17 cellular contexts compared by ENCODE assay signal in the genomic region with DNA sequence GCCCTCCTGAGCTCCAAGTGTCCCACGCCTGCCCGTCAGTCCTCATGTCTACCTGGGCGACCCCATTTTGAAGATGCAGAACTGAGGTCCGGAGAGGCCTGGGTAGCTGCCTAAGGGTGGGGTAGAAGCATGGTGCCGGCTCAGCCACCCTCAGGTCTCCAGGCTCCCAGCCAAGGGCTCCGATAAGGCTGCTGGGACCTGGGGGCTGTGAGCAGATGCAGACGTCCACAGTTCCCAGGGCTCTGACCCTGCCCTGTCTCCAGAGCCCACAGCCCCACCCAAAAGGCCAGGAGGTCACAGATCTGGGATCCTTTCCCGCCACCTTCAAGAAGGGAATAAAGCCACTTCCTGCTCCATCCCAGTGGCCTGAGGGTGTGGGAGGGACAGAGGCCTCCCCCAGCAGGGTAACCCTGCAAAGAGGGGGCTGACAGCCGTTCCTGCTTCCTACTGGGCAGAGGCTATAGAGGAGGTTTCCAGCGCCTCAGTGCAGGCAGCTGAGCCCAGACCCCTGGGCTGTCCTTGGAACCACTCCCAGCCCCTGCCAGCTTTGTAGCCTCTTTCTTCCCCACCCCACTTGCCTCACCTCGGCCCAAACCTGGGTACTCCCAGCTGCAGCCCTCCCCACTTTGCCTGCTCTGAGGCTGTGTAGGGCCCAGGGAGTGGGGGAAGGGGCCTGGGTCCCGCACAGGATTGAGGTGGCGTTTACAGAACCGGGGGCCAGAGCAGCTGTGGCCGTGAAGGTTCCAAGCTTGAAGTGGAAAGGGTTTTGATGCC.
DNase-seq lines count a peak whose midpoint lies in the region; ATAC-seq, FAIRE-seq and TF ChIP-seq lines count a peak whose summit lies in the region.
"Had no signal": no experiment of that assay in that cellular context is flagged by ENCODE, and none has a peak within 500 bp of the region (broad histone marks: within the 10 kb centered on the region; RNA-seq: fewer than 3 reads in every experiment).

No MANE protein-coding gene starts in this region.

- no peaks in the 10 kb centered on the region for H3K79me1 ChIP-seq in IMR-90 (ENCODE audit: low read depth in 1 of 2, low read length in 2 of 2)

- H3K4me3 Mint-ChIP-seq in glutamatergic neuron (ENCODE audit: unreplicated experiment) = no peak overlapping the region
- H3K4me3 Mint-ChIP-seq: activated CD4-positive, alpha-beta T cell treated with anti-CD3 and anti-CD28 coated beads, Interleukin-2, amount 10 ng/mL, durations not matched to agents 24 days and 14 days; activated naive CD4-positive, alpha-beta T cell treated with anti-CD3 and anti-CD28 coated beads, Interleukin-2, amount 50 U/mL, for 24 hours; CD4-positive, CD25-positive, alpha-beta regulatory T cell; T-cell had no signal

- H3K27me3 Mint-ChIP-seq in glutamatergic neuron (ENCODE audit: unreplicated experiment) = peaks cover 5% of the 10 kb centered on the region
- H3K27me3 Mint-ChIP-seq: activated CD4-positive, alpha-beta T cell treated with anti-CD3 and anti-CD28 coated beads, Interleukin-2, amount 10 ng/mL, durations not matched to agents 24 days and 14 days; activated naive CD4-positive, alpha-beta T cell treated with anti-CD3 and anti-CD28 coated beads, Interleukin-2, amount 50 U/mL, for 24 hours; CD4-positive, CD25-positive, alpha-beta regulatory T cell; T-cell had no signal

- H3K9me3 Mint-ChIP-seq in glutamatergic neuron (ENCODE audit: unreplicated experiment) = peaks cover 5% of the 10 kb centered on the region
- H3K9me3 Mint-ChIP-seq: activated CD4-positive, alpha-beta T cell treated with anti-CD3 and anti-CD28 coated beads, Interleukin-2, amount 10 ng/mL, durations not matched to agents 24 days and 14 days; activated naive CD4-positive, alpha-beta T cell treated with anti-CD3 and anti-CD28 coated beads, Interleukin-2, amount 50 U/mL, for 24 hours; CD4-positive, CD25-positive, alpha-beta regulatory T cell; T-cell had no signal

- in situ Hi-C loops in IMR-90 (cut with MboI; ENCODE audit: low sequenced_read_pairs) (no loop called here), brain microvascular endothelial cell (cut with HindIII; ENCODE audit: low pct_ligation_motif_present, low sequenced_read_pairs) (no loop called here)

- POLR2A ChIA-PET in IMR-90 (lab: Charles Lee; ENCODE audit: unreplicated experiment) = no interaction called here

- dilution Hi-C loops in IMR-90 (cut with HindIII; ENCODE audit: low sequenced_read_pairs, unreplicated experiment) = no loop called here

- no peak for TF ChIP-seq RAD21 in IMR-90 (IDR thresholded peaks at IDR 0.05; ENCODE audit: low read length)

- intact Hi-C loops in IMR-90 (cut with micrococcal nuclease) (no loop called here), pancreas (cut with DNase I) (no loop called here)

- DNase-seq in BE2C (peak; percentile 2), IMR-90 (no peak), glutamatergic neuron (peak; percentile 12), pancreas (peak; percentile 2 to 49 (median 18)), brain microvascular endothelial cell (no peak), DMS153 treated with DMSO at 0.1 percent for 48 hours (lab: John Stamatoyannopoulos, UW; ENCODE audit: unreplicated experiment) (no peak)
- no peak for DNase-seq in stimulated activated naive CD4-positive, alpha-beta T cell treated with Interleukin-2 at 50 U/mL for 16 hours (lab: John Stamatoyannopoulos, UW)
- DNase-seq: activated CD4-positive, alpha-beta T cell treated with anti-CD3 and anti-CD28 coated beads, Interleukin-2, amount 10 ng/mL, durations not matched to agents 24 days and 14 days; CD4-positive, CD25-positive, alpha-beta regulatory T cell; EL; GM23248; stimulated activated CD4-positive, alpha-beta T cell treated with anti-CD3 and anti-CD28 coated beads, Interleukin-4, amount 100 ng/mL, for 4 hours; stimulated activated naive CD4-positive, alpha-beta T cell had no signal

- H3K4me1 ChIP-seq in BE2C = no peaks in the 10 kb centered on the region
- H3K4me1 ChIP-seq in IMR-90 (ENCODE audit: control insufficient read depth, insufficient read depth, low read length) = no peaks in the 10 kb centered on the region
- H3K4me1 ChIP-seq in pancreas = no peaks in the 10 kb centered on the region

- H3K27me3 ChIP-seq in BE2C (no peaks in the 10 kb centered on the region), IMR-90 (ENCODE audit: control insufficient read depth, insufficient read depth, low read length) (peaks cover 22% of the 10 kb centered on the region; the same call in 1 of the 2 replicates), pancreas (no peaks in the 10 kb centered on the region), brain microvascular endothelial cell (replicated peaks) (peaks cover 8% of the 10 kb centered on the region)

- no peak overlapping the region for H4K8ac ChIP-seq in IMR-90 (ENCODE audit: low read depth in 2 of 2, low read length in 2 of 2)

- no peak overlapping the region for H3K14ac ChIP-seq in IMR-90 (replicated peaks; ENCODE audit: low read depth, low read length)

- peak overlapping the region; percentile 31 for H2AK9ac ChIP-seq in IMR-90 (replicated peaks; ENCODE audit: low read depth, low read length, poor library complexity)

- H2BK5ac ChIP-seq in IMR-90 (ENCODE audit: low read depth, low read length, poor library complexity, severe bottlenecking) = no peak overlapping the region

- H2AFZ ChIP-seq in IMR-90 (replicated peaks; ENCODE audit: low read length, poor library complexity) = no peak overlapping the region
- H2AFZ ChIP-seq: GM23248 had no signal

- H3K9ac ChIP-seq in IMR-90 (ENCODE audit: low read depth, low read length) = no peak overlapping the region
- H3K9ac ChIP-seq: GM23248 had no signal

- peaks cover 18% of the 10 kb centered on the region for H3K4me1 Mint-ChIP-seq in glutamatergic neuron (ENCODE audit: low read depth, unreplicated experiment)
- H3K4me1 Mint-ChIP-seq: activated CD4-positive, alpha-beta T cell treated with anti-CD3 and anti-CD28 coated beads, Interleukin-2, amount 10 ng/mL, durations not matched to agents 24 days and 14 days; activated naive CD4-positive, alpha-beta T cell treated with anti-CD3 and anti-CD28 coated beads, Interleukin-2, amount 50 U/mL, for 24 hours; CD4-positive, CD25-positive, alpha-beta regulatory T cell; T-cell had no signal

- no peak overlapping the region for H3K56ac ChIP-seq in IMR-90 (ENCODE audit: extremely low read depth, insufficient read depth, low read length)

- H3K36me3 Mint-ChIP-seq in glutamatergic neuron (ENCODE audit: unreplicated experiment) = peaks cover 12% of the 10 kb centered on the region

- H2BK15ac ChIP-seq in IMR-90 (ENCODE audit: low read depth, low read length) = no peak overlapping the region

- H4K5ac ChIP-seq in IMR-90 (ENCODE audit: low read depth, low read length) = no peak overlapping the region

- H4K20me1 ChIP-seq in IMR-90 (ENCODE audit: insufficient read depth, low read length) = no peaks in the 10 kb centered on the region; the same call in 1 of the 2 replicates

- H4K91ac ChIP-seq in IMR-90 (ENCODE audit: insufficient read depth, low read depth, low read length) = no peak overlapping the region

- no peaks in the 10 kb centered on the region for H3K36me3 ChIP-seq in BE2C
- H3K36me3 ChIP-seq in IMR-90 (ENCODE audit: control insufficient read depth, insufficient read depth, low read length) = no peaks in the 10 kb centered on the region
- H3K36me3 ChIP-seq in pancreas = no peaks in the 10 kb centered on the region
- H3K36me3 ChIP-seq in brain microvascular endothelial cell (replicated peaks) = no peaks in the 10 kb centered on the region

- H3K4me3 ChIP-seq in BE2C (ENCODE audit: low read depth, low read length) = no peak overlapping the region
- no peak overlapping the region for H3K4me3 ChIP-seq in IMR-90 (ENCODE audit: insufficient read depth, low read depth, low read length)
- no peak overlapping the region for H3K4me3 ChIP-seq in pancreas
- no peak overlapping the region for H3K4me3 ChIP-seq in brain microvascular endothelial cell (ENCODE audit: low read depth, low read length)
- H3K4me3 ChIP-seq: GM23248 had no signal

- CTCF ChIA-PET in IMR-90 (lab: Yijun Ruan, JAX) = no interaction called here

- H3K27ac Mint-ChIP-seq in glutamatergic neuron (ENCODE audit: unreplicated experiment) = no peak overlapping the region
- H3K27ac Mint-ChIP-seq: activated CD4-positive, alpha-beta T cell treated with anti-CD3 and anti-CD28 coated beads, Interleukin-2, amount 10 ng/mL, durations not matched to agents 24 days and 14 days; activated naive CD4-positive, alpha-beta T cell treated with anti-CD3 and anti-CD28 coated beads, Interleukin-2, amount 50 U/mL, for 24 hours; T-cell had no signal

- no TSS peak for BruUV-seq in IMR-90 (replicated peaks; lab: Mats Ljungman, UMichigan)

- H3K4me2 ChIP-seq in IMR-90 (ENCODE audit: low read depth, low read length) = no peak overlapping the region

- no peak for TF ChIP-seq CTCF in BE2C (IDR thresholded peaks at IDR 0.05; ENCODE audit: low read depth, low read length)
- no peak for TF ChIP-seq CTCF in IMR-90 (conservative IDR thresholded peaks at IDR 0.05; ENCODE audit: low read depth, low read length)
- TF ChIP-seq CTCF in glutamatergic neuron (IDR thresholded peaks at IDR 0.05; ENCODE audit: partially characterized antibody, unreplicated experiment) = no peak
- TF ChIP-seq CTCF in pancreas (IDR thresholded peaks at IDR 0.05) = no peak
- no peak for TF ChIP-seq CTCF in brain microvascular endothelial cell (IDR thresholded peaks at IDR 0.05; ENCODE audit: low read depth, low read length, missing control alignments)

- no peak overlapping the region for H2BK20ac ChIP-seq in IMR-90 (ENCODE audit: low read depth, low read length)

- no peak overlapping the region for H3K27ac ChIP-seq in IMR-90 (ENCODE audit: insufficient read depth, low read length)
- no peak overlapping the region for H3K27ac ChIP-seq in pancreas
- no peak overlapping the region for H3K27ac ChIP-seq in brain microvascular endothelial cell
- H3K27ac ChIP-seq: GM23248 had no signal

- ATAC-seq in IMR-90 (ENCODE audit: low read depth) = no peak
- ATAC-seq in pancreas = peak in 1 of 4 donors; percentile 29
- no peak for ATAC-seq in HG03521 (IDR thresholded peaks at IDR 0.05; ENCODE audit: unreplicated experiment)
- ATAC-seq: esophagus mucosa, T-cell had no signal

- H2BK120ac ChIP-seq in IMR-90 (ENCODE audit: low read depth, low read length) = no peak overlapping the region

- H3K18ac ChIP-seq in IMR-90 (ENCODE audit: low read depth, low read length) = no peak overlapping the region

- no peaks in the 10 kb centered on the region for H3K9me3 ChIP-seq in BE2C
- peaks cover 9% of the 10 kb centered on the region for H3K9me3 ChIP-seq in IMR-90 (ENCODE audit: control insufficient read depth, insufficient read depth, low read length)
- no peaks in the 10 kb centered on the region for H3K9me3 ChIP-seq in pancreas

- TF ChIP-seq POLR2A in IMR-90 (IDR thresholded peaks at IDR 0.05; ENCODE audit: low read depth, low read length) = no peak

- no peak overlapping the region for H3K23ac ChIP-seq in IMR-90 (ENCODE audit: low read depth, low read length)

- no CpG with 5 or more reads among the region's 15 CpGs for WGBS in IMR-90 (ENCODE audit: extremely low coverage in 2 of 2, insufficient read length in 1 of 2), 2 experiments
- 68 to 69% methylated on average over 15 of the region's 15 CpGs for WGBS in pancreas, 2 donors

- H2AK5ac ChIP-seq in IMR-90 (ENCODE audit: low read depth, low read length) = no peak overlapping the region

- no peak overlapping the region for H3K4ac ChIP-seq in IMR-90 (ENCODE audit: low read depth, low read length)

- FAIRE-seq in pancreas (lab: Jason Lieb, UNC) = no peak

- H3K9me1 ChIP-seq in IMR-90 (ENCODE audit: insufficient read depth, low read length) = peaks cover 3% of the 10 kb centered on the region; the same call in 1 of the 2 replicates

Comparison
In these comparisons a context has a peak if more than half of its experiments do, and no peak if none do; other contexts are left out.
1. DNase-seq: peak in BE2C (single experiment), glutamatergic neuron (single experiment) and pancreas (6 of 6); none in IMR-90 (single experiment), brain microvascular endothelial cell (single experiment), DMS153 treated with DMSO at 0.1 percent for 48 hours (single experiment) and stimulated activated naive CD4-positive, alpha-beta T cell treated with Interleukin-2 at 50 U/mL for 16 hours (single experiment).